In the genomic region with DNA sequence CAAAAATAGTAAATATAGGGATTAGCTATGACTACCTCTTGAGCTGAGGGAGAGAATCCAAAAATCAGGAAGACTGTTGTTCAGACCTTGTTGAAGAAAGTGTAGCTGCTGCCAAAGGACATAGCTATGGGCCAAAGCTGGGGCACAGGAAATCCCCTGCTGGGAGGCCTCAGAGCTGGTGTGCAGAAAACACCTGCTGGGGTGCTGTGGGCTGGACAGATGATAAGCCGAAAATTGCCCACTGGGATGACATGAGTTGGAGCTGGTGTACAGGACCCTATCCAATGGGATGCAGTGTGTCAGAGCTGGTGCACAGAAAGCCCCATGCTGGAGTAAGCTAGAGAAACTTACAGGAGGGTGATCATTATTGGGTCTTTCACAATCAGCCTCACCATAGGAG, we compare ENCODE assay signal across 20 cellular contexts.
DNase-seq lines count a peak whose midpoint lies in the region; ATAC-seq and TF ChIP-seq lines count a peak whose summit lies in the region.
"Had no signal": no experiment of that assay in that cellular context is flagged by ENCODE, and none has a peak within 500 bp of the region (broad histone marks: within the 10 kb centered on the region; RNA-seq: fewer than 3 reads in every experiment).

No MANE protein-coding gene starts in this region.

- CTCF ChIA-PET in A673 (lab: Charles Lee) = interaction anchor here (0.7 kb wide), 1 partner anchor 390 kb away, joined by 4 read pairs; no protein-coding TSS in a partner anchor
- CTCF ChIA-PET in HEK293 (lab: Yijun Ruan, JAX) = interaction anchor here (1.0 to 2.3 kb wide), 3 partner anchors 16 to 54 kb away, joined by 3 to 6 read pairs (median 3); no protein-coding TSS in a partner anchor

- H3K27me3 ChIP-seq in A673 (replicated peaks; ENCODE audit: insufficient read depth, low read depth, low read length, poor library complexity) (no peaks in the 10 kb centered on the region), psoas muscle (ENCODE audit: insufficient read depth in 3 of 3, low read length in 2 of 3) (no peaks in the 10 kb centered on the region), right lobe of liver (no peaks in the 10 kb centered on the region)

- TF ChIP-seq CTCF in A673 (conservative IDR thresholded peaks at IDR 0.05; ENCODE audit: low read depth, low read length) = no peak
- no peak for TF ChIP-seq CTCF in HEK293 (tag by site-specific recombination; IDR thresholded peaks at IDR 0.05)
- no peak for TF ChIP-seq CTCF in brain (conservative IDR thresholded peaks at IDR 0.05)
- no peak for TF ChIP-seq CTCF in psoas muscle (IDR thresholded peaks at IDR 0.05)
- no peak for TF ChIP-seq CTCF in right lobe of liver (IDR thresholded peaks at IDR 0.05)

- POLR2A ChIA-PET in A673 (lab: Charles Lee; ENCODE audit: low non-redundant PET) = no interaction called here
- POLR2A ChIA-PET in HEK293 (lab: Yijun Ruan, JAX) = no interaction called here

- H3K36me3 Mint-ChIP-seq in brain = peaks cover 6% of the 10 kb centered on the region

- BruUV-seq in A673 (replicated peaks; lab: Mats Ljungman, UMichigan) = no TSS peak

- WGBS in psoas muscle, 3 donors = 28 to 89% (median 57%) methylated on average over 1 of the region's 1 CpG
- no CpG with 5 or more reads among the region's 1 CpG for WGBS in right lobe of liver (ENCODE audit: insufficient coverage, low coverage, low lambda C conversion rate, missing lambda C conversion rate)

- H3K27me3 Mint-ChIP-seq in brain = no peaks in the 10 kb centered on the region
- peaks cover 6% of the 10 kb centered on the region for H3K27me3 Mint-ChIP-seq in stimulated activated naive CD8-positive, alpha-beta T cell treated with anti-CD3 and anti-CD28 coated beads, Interleukin-15, amount 100 ng/mL, for 72 hours
- H3K27me3 Mint-ChIP-seq: CD4-positive, alpha-beta memory T cell had no signal

- H3K4me3 ChIP-seq in A673 (ENCODE audit: low read depth, low read length, poor library complexity, severe bottlenecking) (no peak overlapping the region), HEK293 (ENCODE audit: low read depth, low read length) (no peak overlapping the region), psoas muscle (no peak overlapping the region), right lobe of liver (no peak overlapping the region)
- H3K4me3 ChIP-seq: A549, GM23248 had no signal

- no peaks in the 10 kb centered on the region for H3K9me3 ChIP-seq in A673 (ENCODE audit: low read depth, low read length, poor library complexity, severe bottlenecking)
- no peaks in the 10 kb centered on the region for H3K9me3 ChIP-seq in HEK293 (ENCODE audit: control insufficient read depth, insufficient read depth, low read depth, low read length)
- H3K9me3 ChIP-seq in psoas muscle = no peaks in the 10 kb centered on the region
- H3K9me3 ChIP-seq in right lobe of liver = no peaks in the 10 kb centered on the region
- H3K9me3 ChIP-seq: A549 had no signal

- no peaks in the 10 kb centered on the region for H3K9me3 Mint-ChIP-seq in brain
- H3K9me3 Mint-ChIP-seq in stimulated activated naive CD8-positive, alpha-beta T cell treated with anti-CD3 and anti-CD28 coated beads, Interleukin-15, amount 100 ng/mL, for 72 hours = no peaks in the 10 kb centered on the region
- H3K9me3 Mint-ChIP-seq: CD4-positive, alpha-beta memory T cell; H9; HFFc6 had no signal

- DNase-seq in A673 (ENCODE audit: low spot score) (peak; percentile 69), psoas muscle (no peak), right lobe of liver (no peak)
- DNase-seq in stimulated activated naive CD8-positive, alpha-beta T cell treated with anti-CD3 and anti-CD28 coated beads, Interleukin-15, amount 100 ng/mL, for 72 hours = no peak
- DNase-seq in activated CD4-positive, CD25-positive, alpha-beta regulatory T cell (lab: John Stamatoyannopoulos, UW) = no peak
- DNase-seq: 8988T; C1 segment of cervical spinal cord; Calu3; CD4-positive, alpha-beta memory T cell; COR-L47; DMS53; DMS79 treated with DMSO at 0.1 percent for 48 hours; GF-D8; GM23248; H9; HFFc6 had no signal

- H3K4me1 ChIP-seq in A673 (ENCODE audit: insufficient read depth, low read length, poor library complexity, severe bottlenecking) (peaks cover 10% of the 10 kb centered on the region), HEK293 (ENCODE audit: control insufficient read depth, insufficient read depth, low read length) (peaks cover 14% of the 10 kb centered on the region), psoas muscle (peaks cover 24% of the 10 kb centered on the region), right lobe of liver (no peaks in the 10 kb centered on the region)
- H3K4me1 ChIP-seq: A549 had no signal

- peak overlapping the region in 3 of 5 experiments; percentile 28 to 90 (median 57) for H3K27ac Mint-ChIP-seq in brain
- H3K27ac Mint-ChIP-seq in stimulated activated naive CD8-positive, alpha-beta T cell treated with anti-CD3 and anti-CD28 coated beads, Interleukin-15, amount 100 ng/mL, for 72 hours = no peak overlapping the region
- H3K27ac Mint-ChIP-seq: CD4-positive, alpha-beta memory T cell; HFFc6 had no signal

- intact Hi-C loops in A673 (cut with micrococcal nuclease; ENCODE audit: unreplicated experiment) (no loop called here), psoas muscle (cut with DNase I) (loop anchor here in 1 of 2 donors (2.0 kb wide), 1 partner anchor 19 kb away; no protein-coding TSS in a partner anchor), right lobe of liver (cut with DNase I) (no loop called here)

- H3K36me3 ChIP-seq in A673 (ENCODE audit: insufficient read depth, low read length, poor library complexity, severe bottlenecking) (no peaks in the 10 kb centered on the region), HEK293 (ENCODE audit: control insufficient read depth in 2 of 2, insufficient read depth in 1 of 2, low read length in 2 of 2) (peaks cover 15 to 20% of the 10 kb centered on the region in 2 experiments), psoas muscle (ENCODE audit: insufficient read depth in 1 of 2, low read depth in 1 of 2) (peaks cover 0 to 18% of the 10 kb centered on the region in 2 donors), right lobe of liver (no peaks in the 10 kb centered on the region)

- peak in 1 of 4 donors; percentile 25 for ATAC-seq in psoas muscle
- ATAC-seq in stimulated activated naive CD8-positive, alpha-beta T cell treated with anti-CD3 and anti-CD28 coated beads, Interleukin-15, amount 100 ng/mL, for 72 hours = no peak
- ATAC-seq in right lobe of liver = no peak
- ATAC-seq: A549, HCT116 had no signal

- H3K4me1 Mint-ChIP-seq in brain = peaks cover 34% of the 10 kb centered on the region
- no peaks in the 10 kb centered on the region for H3K4me1 Mint-ChIP-seq in stimulated activated naive CD8-positive, alpha-beta T cell treated with anti-CD3 and anti-CD28 coated beads, Interleukin-15, amount 100 ng/mL, for 72 hours
- H3K4me1 Mint-ChIP-seq: CD4-positive, alpha-beta memory T cell had no signal

- H3K4me3 Mint-ChIP-seq in brain = no peak overlapping the region
- H3K4me3 Mint-ChIP-seq in stimulated activated naive CD8-positive, alpha-beta T cell treated with anti-CD3 and anti-CD28 coated beads, Interleukin-15, amount 100 ng/mL, for 72 hours = no peak overlapping the region
- H3K4me3 Mint-ChIP-seq: CD4-positive, alpha-beta memory T cell; H9; HFFc6 had no signal

- TF ChIP-seq POLR2A in right lobe of liver (IDR thresholded peaks at IDR 0.05) = no peak

- no peak overlapping the region for H3K27ac ChIP-seq in A673 (ENCODE audit: low read depth, low read length, poor library complexity, severe bottlenecking)
- no peak overlapping the region for H3K27ac ChIP-seq in HEK293 (ENCODE audit: extremely low read depth, low read depth, low read length)
- H3K27ac ChIP-seq in psoas muscle = peak overlapping the region; percentile 2
- H3K27ac ChIP-seq in right lobe of liver = no peak overlapping the region
- H3K27ac ChIP-seq: A549, GM23248 had no signal

TF ChIP-seq in HEK293, 187 proteins besides CTCF, POLR2A, EP300 and RAD21:
- no peak for TF ChIP-seq ZNF112 (tag by site-specific recombination; IDR thresholded peaks at IDR 0.05)
- TF ChIP-seq ZNF335 (tag by site-specific recombination; conservative IDR thresholded peaks at IDR 0.05) = no peak
- TF ChIP-seq ZNF600 (tag by site-specific recombination; IDR thresholded peaks at IDR 0.05) = 0 out of 2 replicates have a peak, but pooled peaks have one; percentile 16
- peak; percentile 89 for TF ChIP-seq ZIC2 (tag by site-specific recombination; IDR thresholded peaks at IDR 0.05)

Comparison
In these comparisons a context has a peak if more than half of its experiments do, and no peak if none do; other contexts are left out.
1. H3K27ac Mint-ChIP-seq: peak in brain (3 of 5); none in stimulated activated naive CD8-positive, alpha-beta T cell treated with anti-CD3 and anti-CD28 coated beads, Interleukin-15, amount 100 ng/mL, for 72 hours (0 of 2).